ENCODE assay signal across 8 cellular contexts in the genomic region with DNA sequence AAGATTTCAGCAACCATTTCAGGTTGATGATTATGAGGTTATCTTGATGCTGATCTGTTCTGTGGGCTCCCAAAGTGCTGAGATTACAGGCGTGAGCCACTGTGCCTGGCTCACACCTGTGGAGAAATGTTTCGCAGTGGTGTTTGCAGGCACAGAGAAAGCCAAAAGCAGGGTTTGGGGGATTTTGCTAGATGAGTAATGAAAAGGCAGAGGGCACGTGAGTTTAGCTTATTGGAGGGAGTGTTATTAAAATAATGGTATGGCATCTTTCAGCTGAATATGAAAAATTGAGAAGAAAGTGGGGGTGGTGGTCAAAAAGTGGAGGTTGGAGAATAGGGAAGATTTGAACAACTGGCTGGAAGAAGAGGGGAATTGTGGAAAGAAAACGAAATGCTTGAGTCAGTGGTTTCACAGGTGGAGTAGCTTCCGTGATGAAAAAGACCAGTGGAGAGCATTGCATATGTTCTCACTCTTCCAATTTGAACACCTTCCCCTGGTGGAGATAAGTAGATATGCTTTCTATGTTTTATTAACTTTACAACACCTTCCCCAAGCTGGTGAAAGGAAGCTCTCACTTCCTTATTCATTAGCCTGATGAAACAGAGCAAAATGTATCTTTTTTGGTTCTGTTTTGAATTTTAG. TPM values are rescaled to one million over a fixed set of nuclear protein-coding genes. Genes with fewer than 3 reads are reported as not detected.
DNase-seq lines count a peak whose midpoint lies in the region; ATAC-seq and TF ChIP-seq lines count a peak whose summit lies in the region.

No MANE protein-coding gene starts in this region.

- H3K4me3 Mint-ChIP-seq in activated CD8-positive, alpha-beta T cell treated with anti-CD3 and anti-CD28 coated beads, Interleukin-2, amount 10 ng/mL, durations not matched to agents 7 days and 5 days = peak overlapping the region; percentile 79
- H3K4me3 Mint-ChIP-seq in type B pancreatic cell = peak overlapping the region; percentile 4

- peaks cover 9% of the 10 kb centered on the region for H3K36me3 Mint-ChIP-seq in activated CD8-positive, alpha-beta T cell treated with anti-CD3 and anti-CD28 coated beads, Interleukin-2, amount 10 ng/mL, durations not matched to agents 7 days and 5 days (ENCODE audit: low read depth)
- H3K36me3 Mint-ChIP-seq in type B pancreatic cell = no peaks in the 10 kb centered on the region

- peaks cover 28% of the 10 kb centered on the region for H3K4me1 Mint-ChIP-seq in activated CD8-positive, alpha-beta T cell treated with anti-CD3 and anti-CD28 coated beads, Interleukin-2, amount 10 ng/mL, durations not matched to agents 7 days and 5 days (ENCODE audit: low read depth)
- H3K4me1 Mint-ChIP-seq in type B pancreatic cell (ENCODE audit: unreplicated experiment) = peaks cover 9% of the 10 kb centered on the region

- H3K27ac Mint-ChIP-seq in activated CD8-positive, alpha-beta T cell treated with anti-CD3 and anti-CD28 coated beads, Interleukin-2, amount 10 ng/mL, durations not matched to agents 7 days and 5 days = peak overlapping the region; percentile 89
- no peak overlapping the region for H3K27ac Mint-ChIP-seq in type B pancreatic cell

- H3K9me3 Mint-ChIP-seq in activated CD8-positive, alpha-beta T cell treated with anti-CD3 and anti-CD28 coated beads, Interleukin-2, amount 10 ng/mL, durations not matched to agents 7 days and 5 days (ENCODE audit: insufficient read depth) = no peaks in the 10 kb centered on the region
- H3K9me3 Mint-ChIP-seq in type B pancreatic cell = no peaks in the 10 kb centered on the region

- H3K27me3 Mint-ChIP-seq in activated CD8-positive, alpha-beta T cell treated with anti-CD3 and anti-CD28 coated beads, Interleukin-2, amount 10 ng/mL, durations not matched to agents 7 days and 5 days (ENCODE audit: low read depth) = no peaks in the 10 kb centered on the region
- H3K27me3 Mint-ChIP-seq in type B pancreatic cell = peaks cover 30% of the 10 kb centered on the region

- POLR2A ChIA-PET in activated CD8-positive, alpha-beta T cell treated with anti-CD3 and anti-CD28 coated beads, Interleukin-2, amount 10 ng/mL, durations not matched to agents 7 days and 5 days (lab: Charles Lee) = interaction anchor here (0.8 to 1.4 kb wide), 4 partner anchors 10 to 137 kb away, joined by 3 to 4 read pairs (median 4); no protein-coding TSS in a partner anchor

- TF ChIP-seq CTCF in type B pancreatic cell (conservative IDR thresholded peaks at IDR 0.05) = no peak

- CTCF ChIA-PET in activated CD8-positive, alpha-beta T cell treated with anti-CD3 and anti-CD28 coated beads, Interleukin-2, amount 10 ng/mL, durations not matched to agents 7 days and 5 days (lab: Charles Lee) = interaction anchor here (0.7 to 1.9 kb wide), 15 partner anchors 10 to 172 kb away, joined by 3 to 17 read pairs (median 4); no protein-coding TSS in a partner anchor

- peak; percentile 16 for ATAC-seq in GM19023 (IDR thresholded peaks at IDR 0.05; ENCODE audit: unreplicated experiment)
- peak; percentile 52 for ATAC-seq in HG03354 (IDR thresholded peaks at IDR 0.05; ENCODE audit: poor library complexity, severe bottlenecking, unreplicated experiment)
- ATAC-seq in activated CD8-positive, alpha-beta T cell treated with anti-CD3 and anti-CD28 coated beads, Interleukin-2, amount 10 ng/mL, durations not matched to agents 7 days and 5 days = no peak
- no peak for ATAC-seq in GM19035 (IDR thresholded peaks at IDR 0.05; ENCODE audit: unreplicated experiment)

- DNase-seq in CD1c-positive myeloid dendritic cell (ENCODE audit: extremely low spot score) (peak; percentile 55), type B pancreatic cell (ENCODE audit: extremely low spot score, unreplicated experiment) (no peak), KG1 (lab: John Stamatoyannopoulos, UW) (no peak), NCI-H187 treated with DMSO at 0.1 percent for 48 hours (lab: John Stamatoyannopoulos, UW) (no peak)
- peak; percentile 21 for DNase-seq in activated CD8-positive, alpha-beta T cell treated with anti-CD3 and anti-CD28 coated beads, Interleukin-2, amount 10 ng/mL, durations not matched to agents 7 days and 5 days

RNA-seq across cellular contexts. Expression of a gene that starts 1.1 kb away (rescaled TPM):
- 1 to 10 TPM; 5.4 to 6.5 TPM for total RNA-seq in activated CD8-positive, alpha-beta T cell treated with anti-CD3 and anti-CD28 coated beads, Interleukin-2, amount 10 ng/mL, durations not matched to agents 7 days and 5 days
- 1.2 and 3.8 TPM in 2 replicates for total RNA-seq in type B pancreatic cell (ENCODE audit: low replicate concordance)

RNA-seq across cellular contexts. Expression of a gene that starts 27.2 kb away (rescaled TPM):
- 1 to 10 TPM; 3.2 to 4.1 TPM for total RNA-seq in activated CD8-positive, alpha-beta T cell treated with anti-CD3 and anti-CD28 coated beads, Interleukin-2, amount 10 ng/mL, durations not matched to agents 7 days and 5 days
- total RNA-seq in type B pancreatic cell (ENCODE audit: low replicate concordance) = 3.5 and 4.3 TPM in 2 replicates

Comparison
In these comparisons a context has a peak if more than half of its experiments do, and no peak if none do; other contexts are left out.
1. DNase-seq: peak in CD1c-positive myeloid dendritic cell (single experiment) and activated CD8-positive, alpha-beta T cell treated with anti-CD3 and anti-CD28 coated beads, Interleukin-2, amount 10 ng/mL, durations not matched to agents 7 days and 5 days (single experiment); none in type B pancreatic cell (single experiment), KG1 (single experiment) and NCI-H187 treated with DMSO at 0.1 percent for 48 hours (single experiment).
2. ATAC-seq: peak in GM19023 (single experiment) and HG03354 (single experiment); none in activated CD8-positive, alpha-beta T cell treated with anti-CD3 and anti-CD28 coated beads, Interleukin-2, amount 10 ng/mL, durations not matched to agents 7 days and 5 days (single experiment) and GM19035 (single experiment).